In genomic region chr1:229887043-229887822, GRCh38 we compare ENCODE assay signal across 15 cellular contexts.
DNase-seq lines count a peak whose midpoint lies in the region; ATAC-seq, FAIRE-seq and TF ChIP-seq lines count a peak whose summit lies in the region.
"Had no signal": no experiment of that assay in that cellular context is flagged by ENCODE, and none has a peak within 500 bp of the region (broad histone marks: within the 10 kb centered on the region; RNA-seq: fewer than 3 reads in every experiment).

No MANE protein-coding gene starts in this region.

- no peak for TF ChIP-seq POLR2A in A549 (IDR thresholded peaks at IDR 0.05; ENCODE audit: low read length)
- no peak for TF ChIP-seq POLR2A in right lobe of liver (IDR thresholded peaks at IDR 0.05)
- TF ChIP-seq POLR2A in GM12891 (IDR thresholded peaks at IDR 0.05; ENCODE audit: low read depth, low read length), result no peak

- H3K4me3 ChIP-seq in A549, result no peak overlapping the region
- no peak overlapping the region for H3K4me3 ChIP-seq in MG63
- H3K4me3 ChIP-seq in right lobe of liver, result no peak overlapping the region
- H3K4me3 ChIP-seq: SJCRH30 had no signal

- TF ChIP-seq CTCF in A549 (IDR thresholded peaks at IDR 0.05), result no peak
- no peak for TF ChIP-seq CTCF in right lobe of liver (IDR thresholded peaks at IDR 0.05)

- H3K27ac ChIP-seq in A549, result no peak overlapping the region
- peak overlapping the region in 1 of 3 donors; percentile 84 for H3K27ac ChIP-seq in right lobe of liver
- H3K27ac ChIP-seq: HL-60, SJCRH30 had no signal

- no peak overlapping the region for H3K4me2 ChIP-seq in A549

- no peak for ATAC-seq in A549
- ATAC-seq in right lobe of liver, result peak; percentile 81 to 91 (median 83)
- no peak for ATAC-seq in HG03175 (IDR thresholded peaks at IDR 0.05; ENCODE audit: unreplicated experiment)
- ATAC-seq: WTC11 had no signal

- CTCF ChIA-PET in A549 (lab: Yijun Ruan, JAX), result interaction anchor here (1.3 to 1.5 kb wide), 2 partner anchors 15 to 56 kb away, joined by 3 read pairs; no protein-coding TSS in a partner anchor

- H3K36me3 ChIP-seq in MG63 (no peaks in the 10 kb centered on the region), right lobe of liver (no peaks in the 10 kb centered on the region)
- H3K36me3 ChIP-seq: SJCRH30 had no signal

- POLR2A ChIA-PET in A549 (lab: Yijun Ruan, JAX), result no interaction called here

- H3K9me3 ChIP-seq in A549, result no peaks in the 10 kb centered on the region; the same call in 2 of the 3 replicates
- no peaks in the 10 kb centered on the region for H3K9me3 ChIP-seq in MG63
- H3K9me3 ChIP-seq in right lobe of liver, result no peaks in the 10 kb centered on the region
- H3K9me3 ChIP-seq: SJCRH30 had no signal

- no peaks in the 10 kb centered on the region for H3K4me1 ChIP-seq in A549
- peaks cover 0 to 26% (median 3%) of the 10 kb centered on the region in 4 donors for H3K4me1 ChIP-seq in right lobe of liver
- H3K4me1 ChIP-seq: SJCRH30 had no signal

- TF ChIP-seq RAD21 in A549 (conservative IDR thresholded peaks at IDR 0.05 in 1 of 2, IDR thresholded peaks at IDR 0.05 in 1 of 2), result no peak

- WGBS in A549 (ENCODE audit: missing lambda C conversion rate), result 35% methylated on average over 3 of the region's 3 CpGs
- 35% methylated on average over 2 of the region's 3 CpGs for WGBS in right lobe of liver (ENCODE audit: insufficient coverage, low coverage, low lambda C conversion rate, missing lambda C conversion rate)

- FAIRE-seq in A549 (lab: Jason Lieb, UNC), result no peak
- FAIRE-seq in GM12891 (lab: Jason Lieb, UNC), result no peak

- DNase-seq in A549 (ENCODE audit: low read depth in 1 of 2, low spot score in 1 of 2), result peak in 1 of 2 experiments; percentile 13
- DNase-seq in MG63, result peak; percentile 77
- peak; percentile 52 for DNase-seq in cerebellum (ENCODE audit: low spot score)
- peak in 1 of 3 donors; percentile 84 for DNase-seq in right lobe of liver
- no peak for DNase-seq in NCI-H1417 (lab: John Stamatoyannopoulos, UW)
- no peak for DNase-seq in GM12891 (ENCODE audit: insufficient read length, low spot score)
- no peak for DNase-seq in LoVo (ENCODE audit: low spot score)
- DNase-seq: activated T-cell treated with anti-CD3 and anti-CD28 coated beads, Interleukin-2, amount 50 U/mL, for 48 hours; mesenchymal stem cell; NCI-H510A; SJCRH30; stimulated activated CD4-positive, alpha-beta T cell treated with anti-CD3 and anti-CD28 coated beads, Interleukin-1b, Interleukin-23, amount 100 ng/mL, for 48 hours had no signal

- TF ChIP-seq EP300 in A549 (IDR thresholded peaks at IDR 0.05), result no peak

- intact Hi-C loops in right lobe of liver (cut with DNase I), result no loop called here

- H3K27me3 ChIP-seq in MG63 (no peaks in the 10 kb centered on the region; the same call in none of the 2 replicates), right lobe of liver (no peaks in the 10 kb centered on the region)

TF ChIP-seq in A549, 52 proteins besides CTCF, POLR2A, EP300 and RAD21:
- TF ChIP-seq MAFK (IDR thresholded peaks at IDR 0.05; ENCODE audit: partially characterized antibody), result peak; percentile 49
- TF ChIP-seq, protein P1, sequence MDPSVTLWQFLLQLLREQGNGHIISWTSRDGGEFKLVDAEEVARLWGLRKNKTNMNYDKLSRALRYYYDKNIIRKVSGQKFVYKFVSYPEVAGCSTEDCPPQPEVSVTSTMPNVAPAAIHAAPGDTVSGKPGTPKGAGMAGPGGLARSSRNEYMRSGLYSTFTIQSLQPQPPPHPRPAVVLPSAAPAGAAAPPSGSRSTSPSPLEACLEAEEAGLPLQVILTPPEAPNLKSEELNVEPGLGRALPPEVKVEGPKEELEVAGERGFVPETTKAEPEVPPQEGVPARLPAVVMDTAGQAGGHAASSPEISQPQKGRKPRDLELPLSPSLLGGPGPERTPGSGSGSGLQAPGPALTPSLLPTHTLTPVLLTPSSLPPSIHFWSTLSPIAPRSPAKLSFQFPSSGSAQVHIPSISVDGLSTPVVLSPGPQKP (IDR thresholded peaks at IDR 0.05; ENCODE audit: low read depth, low read length), result no peak
- TF ChIP-seq RFX5 (IDR thresholded peaks at IDR 0.05), result no peak

TF ChIP-seq in GM12891, 5 proteins besides CTCF, POLR2A, EP300 and RAD21:
- TF ChIP-seq POU2F2 (IDR thresholded peaks at IDR 0.05; ENCODE audit: low read depth, low read length) (no peak), TAF1 (IDR thresholded peaks at IDR 0.05; ENCODE audit: low read depth, low read length) (no peak), POLR2AphosphoS5 (IDR thresholded peaks at IDR 0.05; ENCODE audit: low read depth, low read length) (no peak), PAX5 (IDR thresholded peaks at IDR 0.05; ENCODE audit: insufficient read depth, low read length, severe bottlenecking) (no peak), SPI1 (IDR thresholded peaks at IDR 0.05; ENCODE audit: low read depth, low read length) (no peak)
TF ChIP-seq in GM12891: peak in this region for 0.

Comparison
In these comparisons a context has a peak if more than half of its experiments do, and no peak if none do; other contexts are left out.
1. ATAC-seq: peak in right lobe of liver (4 of 4); none in A549 (0 of 2) and HG03175 (single experiment).
2. DNase-seq: peak in MG63 (single experiment) and cerebellum (single experiment); none in NCI-H1417 (0 of 3), GM12891 (single experiment) and LoVo (single experiment).